1 cellular context compared by ENCODE assay signal in the genomic region with DNA sequence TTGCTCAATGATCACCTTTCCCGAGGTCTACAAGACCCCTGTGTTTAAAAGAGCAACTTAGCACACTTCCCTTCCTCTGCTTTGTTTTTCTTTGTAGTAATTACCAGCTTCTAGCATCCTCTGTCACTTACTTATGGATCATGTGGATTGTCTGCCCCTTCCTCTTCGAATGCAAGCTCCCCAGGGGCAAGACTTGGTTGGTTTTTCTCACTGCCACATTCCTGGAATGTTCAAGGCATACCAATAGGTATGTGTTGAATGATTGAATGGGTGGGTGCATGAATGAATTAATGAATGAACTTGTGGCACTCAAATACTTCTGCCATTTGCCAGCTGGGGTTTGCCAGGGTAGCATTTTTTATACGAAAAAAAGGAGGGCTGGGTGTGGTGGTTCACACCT.
TF ChIP-seq lines count a peak whose summit lies in the region.

No MANE protein-coding gene starts in this region.

TF ChIP-seq in GM23338, 12 proteins besides CTCF, POLR2A, EP300 and RAD21 (continued from another document):
- TF ChIP-seq ZNF462 (CRISPR knock-in tag; IDR thresholded peaks at IDR 0.05) = no peak
- no peak for TF ChIP-seq STAT1 (IDR thresholded peaks at IDR 0.05; ENCODE audit: unreplicated experiment)
- TF ChIP-seq ETS1 (IDR thresholded peaks at IDR 0.05) = no peak
- no peak for TF ChIP-seq JUNB (IDR thresholded peaks at IDR 0.05; ENCODE audit: unreplicated experiment)
- TF ChIP-seq ZNF331 (CRISPR knock-in tag; IDR thresholded peaks at IDR 0.05; ENCODE audit: low read depth) = no peak
- no peak for TF ChIP-seq EZH2 (IDR thresholded peaks at IDR 0.05; ENCODE audit: low read depth, unreplicated experiment)
- TF ChIP-seq, protein P1, sequence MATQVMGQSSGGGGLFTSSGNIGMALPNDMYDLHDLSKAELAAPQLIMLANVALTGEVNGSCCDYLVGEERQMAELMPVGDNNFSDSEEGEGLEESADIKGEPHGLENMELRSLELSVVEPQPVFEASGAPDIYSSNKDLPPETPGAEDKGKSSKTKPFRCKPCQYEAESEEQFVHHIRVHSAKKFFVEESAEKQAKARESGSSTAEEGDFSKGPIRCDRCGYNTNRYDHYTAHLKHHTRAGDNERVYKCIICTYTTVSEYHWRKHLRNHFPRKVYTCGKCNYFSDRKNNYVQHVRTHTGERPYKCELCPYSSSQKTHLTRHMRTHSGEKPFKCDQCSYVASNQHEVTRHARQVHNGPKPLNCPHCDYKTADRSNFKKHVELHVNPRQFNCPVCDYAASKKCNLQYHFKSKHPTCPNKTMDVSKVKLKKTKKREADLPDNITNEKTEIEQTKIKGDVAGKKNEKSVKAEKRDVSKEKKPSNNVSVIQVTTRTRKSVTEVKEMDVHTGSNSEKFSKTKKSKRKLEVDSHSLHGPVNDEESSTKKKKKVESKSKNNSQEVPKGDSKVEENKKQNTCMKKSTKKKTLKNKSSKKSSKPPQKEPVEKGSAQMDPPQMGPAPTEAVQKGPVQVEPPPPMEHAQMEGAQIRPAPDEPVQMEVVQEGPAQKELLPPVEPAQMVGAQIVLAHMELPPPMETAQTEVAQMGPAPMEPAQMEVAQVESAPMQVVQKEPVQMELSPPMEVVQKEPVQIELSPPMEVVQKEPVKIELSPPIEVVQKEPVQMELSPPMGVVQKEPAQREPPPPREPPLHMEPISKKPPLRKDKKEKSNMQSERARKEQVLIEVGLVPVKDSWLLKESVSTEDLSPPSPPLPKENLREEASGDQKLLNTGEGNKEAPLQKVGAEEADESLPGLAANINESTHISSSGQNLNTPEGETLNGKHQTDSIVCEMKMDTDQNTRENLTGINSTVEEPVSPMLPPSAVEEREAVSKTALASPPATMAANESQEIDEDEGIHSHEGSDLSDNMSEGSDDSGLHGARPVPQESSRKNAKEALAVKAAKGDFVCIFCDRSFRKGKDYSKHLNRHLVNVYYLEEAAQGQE (IDR thresholded peaks at IDR 0.05; ENCODE audit: unreplicated experiment) = no peak
- TF ChIP-seq ZNF114 (CRISPR knock-in tag; IDR thresholded peaks at IDR 0.05) = no peak
- TF ChIP-seq CREB1 (CRISPR knock-in tag; IDR thresholded peaks at IDR 0.05; ENCODE audit: low read depth) = no peak
- no peak for TF ChIP-seq POLR2AphosphoS5 (IDR thresholded peaks at IDR 0.05; ENCODE audit: low read depth)
